ENCODE assay signal across 35 cellular contexts in the genomic region with DNA sequence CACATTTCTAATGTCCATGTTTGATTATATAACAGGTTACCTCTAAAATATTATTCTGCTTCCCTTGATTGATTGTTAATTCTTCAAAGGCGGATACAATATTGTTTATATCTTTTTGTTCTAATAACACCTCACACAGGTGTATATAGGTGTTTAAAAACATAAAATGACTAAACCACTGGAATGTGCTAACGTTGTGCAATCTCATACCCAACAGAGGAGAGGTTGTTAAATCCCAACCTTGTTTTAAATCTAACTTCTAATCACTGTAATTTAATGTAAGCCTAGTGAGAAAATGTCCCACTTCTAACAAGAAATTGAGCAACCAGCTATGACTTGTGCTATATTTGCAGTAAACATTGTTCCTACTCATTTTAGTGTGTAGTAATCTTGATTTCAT. TPM values are rescaled to one million over a fixed set of nuclear protein-coding genes. Genes with fewer than 3 reads are reported as not detected.
"Had no signal": no experiment of that assay in that cellular context is flagged by ENCODE, and none has a peak within 500 bp of the region (broad histone marks: within the 10 kb centered on the region; RNA-seq: fewer than 3 reads in every experiment).

No MANE protein-coding gene starts in this region.

- H3K27me3 Mint-ChIP-seq: effector memory CD8-positive, alpha-beta T cell; naive B cell; natural killer cell treated with Interleukin-12 subunit alpha and Interleukin-12 subunit beta and Interleukin-15 and Interleukin-18, amount 100 ng/mL, for 72 hours; stimulated activated naive CD8-positive, alpha-beta T cell treated with anti-CD3 and anti-CD28 coated beads, Interleukin-15, amount 100 ng/mL, for 72 hours; type B pancreatic cell had no signal

- H3K4me3 ChIP-seq: gastrocnemius medialis, lung, mucosa of descending colon, prostate gland, skin epidermis, tibial artery had no signal

- H3K27me3 ChIP-seq: gastrocnemius medialis, neutrophil, tibial artery had no signal

- H3K27ac Mint-ChIP-seq: effector memory CD8-positive, alpha-beta T cell; naive B cell; natural killer cell treated with Interleukin-12 subunit alpha and Interleukin-12 subunit beta and Interleukin-15 and Interleukin-18, amount 100 ng/mL, for 72 hours; stimulated activated naive CD8-positive, alpha-beta T cell treated with anti-CD3 and anti-CD28 coated beads, Interleukin-15, amount 100 ng/mL, for 72 hours; type B pancreatic cell had no signal

- FAIRE-seq: endometrium, keratinocyte had no signal

- H3K9me3 Mint-ChIP-seq: mesothelial cell of epicardium; natural killer cell treated with Interleukin-12 subunit alpha and Interleukin-12 subunit beta and Interleukin-15 and Interleukin-18, amount 100 ng/mL, for 72 hours; neural crest cell; stimulated activated naive CD8-positive, alpha-beta T cell treated with anti-CD3 and anti-CD28 coated beads, Interleukin-15, amount 100 ng/mL, for 72 hours; type B pancreatic cell had no signal

- H3K4me3 Mint-ChIP-seq: effector memory CD8-positive, alpha-beta T cell; mesothelial cell of epicardium; naive B cell; natural killer cell treated with Interleukin-12 subunit alpha and Interleukin-12 subunit beta and Interleukin-15 and Interleukin-18, amount 100 ng/mL, for 72 hours; neural crest cell; stimulated activated naive CD8-positive, alpha-beta T cell treated with anti-CD3 and anti-CD28 coated beads, Interleukin-15, amount 100 ng/mL, for 72 hours; type B pancreatic cell had no signal

- H3K9me3 ChIP-seq: gastrocnemius medialis, mucosa of descending colon, neutrophil, prostate gland, tibial artery had no signal

- DNase-seq: cerebellar nuclear complex; cortex of kidney; effector memory CD8-positive, alpha-beta T cell; foreskin fibroblast; gastrocnemius medialis; head of caudate nucleus; mesenchymal stem cell; mucosa of descending colon; naive B cell; right cardiac atrium; stimulated activated CD4-positive, alpha-beta T cell treated with anti-CD3 and anti-CD28 coated beads, Interleukin-12 subunit alpha, Interleukin-12 subunit beta, amount 100 ng/mL, for 4 hours; stimulated activated CD4-positive, alpha-beta T cell treated with anti-CD3 and anti-CD28 coated beads, Interleukin-1b, Interleukin-23, amount 100 ng/mL, for 48 hours; stimulated activated CD4-positive, alpha-beta T cell treated with anti-CD3 and anti-CD28 coated beads, Interleukin-4, amount 100 ng/mL, for 1 hour; stimulated activated CD8-positive, alpha-beta memory T cell treated with anti-CD3 and anti-CD28 coated beads, Interleukin-4, amount 100 ng/mL, for 48 hours; stimulated activated naive CD4-positive, alpha-beta T cell; stimulated activated naive CD8-positive, alpha-beta T cell treated with anti-CD3 and anti-CD28 coated beads, Interleukin-15, amount 100 ng/mL, for 72 hours; tibial artery had no signal

- H3K36me3 Mint-ChIP-seq: mesothelial cell of epicardium; naive B cell; natural killer cell treated with Interleukin-12 subunit alpha and Interleukin-12 subunit beta and Interleukin-15 and Interleukin-18, amount 100 ng/mL, for 72 hours; type B pancreatic cell had no signal

- H3K36me3 ChIP-seq: gastrocnemius medialis, neutrophil, prostate gland, tibial artery had no signal

- H3K4me1 ChIP-seq: gastrocnemius medialis, prostate gland, tibial artery had no signal

- H3K4me1 Mint-ChIP-seq: naive B cell; neural crest cell; stimulated activated naive CD8-positive, alpha-beta T cell treated with anti-CD3 and anti-CD28 coated beads, Interleukin-15, amount 100 ng/mL, for 72 hours had no signal

- ATAC-seq: effector memory CD8-positive, alpha-beta T cell; esophagus mucosa; gastrocnemius medialis; mucosa of descending colon; natural killer cell treated with Interleukin-12 subunit alpha and Interleukin-12 subunit beta and Interleukin-15 and Interleukin-18, amount 100 ng/mL, for 72 hours; right cardiac atrium; stimulated activated naive CD8-positive, alpha-beta T cell treated with anti-CD3 and anti-CD28 coated beads, Interleukin-15, amount 100 ng/mL, for 72 hours had no signal

- H3K27ac ChIP-seq: epithelial cell of prostate, gastrocnemius medialis, neutrophil, prostate gland, skin epidermis, tibial artery had no signal

RNA-seq across cellular contexts. Expression of gene ODAM, which starts 1.3 kb away (rescaled TPM):
- total RNA-seq: dermis microvascular lymphatic vessel endothelial cell; esophagus mucosa; gastrocnemius medialis; glomerular endothelial cell; natural killer cell treated with Interleukin-12 subunit alpha and Interleukin-12 subunit beta and Interleukin-15 and Interleukin-18, amount 100 ng/mL, for 72 hours; neural crest cell; omental fat pad; right cardiac atrium; temporal lobe; urinary bladder had no signal
- polyA plus RNA-seq: keratinocyte, liver, right cardiac atrium had no signal

RNA-seq across cellular contexts. Expression of gene FDCSP, which starts 29.1 kb away (rescaled TPM):
- total RNA-seq: dermis microvascular lymphatic vessel endothelial cell; gastrocnemius medialis; glomerular endothelial cell; liver; mucosa of descending colon; natural killer cell treated with Interleukin-12 subunit alpha and Interleukin-12 subunit beta and Interleukin-15 and Interleukin-18, amount 100 ng/mL, for 72 hours; neural crest cell; omental fat pad; prostate gland; right cardiac atrium; temporal lobe had no signal
- polyA plus RNA-seq: keratinocyte, liver, right cardiac atrium had no signal

RNA-seq across cellular contexts. Expression of gene PRR27, which starts 42.8 kb away (rescaled TPM):
- total RNA-seq: dermis microvascular lymphatic vessel endothelial cell; esophagus mucosa; gastrocnemius medialis; glomerular endothelial cell; liver; lung; mesothelial cell of epicardium; mucosa of descending colon; natural killer cell treated with Interleukin-12 subunit alpha and Interleukin-12 subunit beta and Interleukin-15 and Interleukin-18, amount 100 ng/mL, for 72 hours; neural crest cell; omental fat pad; right cardiac atrium; temporal lobe; urinary bladder had no signal
- polyA plus RNA-seq: keratinocyte, liver, lung, right cardiac atrium, urinary bladder had no signal

RNA-seq across cellular contexts. Expression of gene CSN3, which starts 45.5 kb away (rescaled TPM):
- total RNA-seq: dermis microvascular lymphatic vessel endothelial cell; esophagus mucosa; gastrocnemius medialis; glomerular endothelial cell; liver; lung; mesothelial cell of epicardium; mucosa of descending colon; natural killer cell treated with Interleukin-12 subunit alpha and Interleukin-12 subunit beta and Interleukin-15 and Interleukin-18, amount 100 ng/mL, for 72 hours; neural crest cell; omental fat pad; prostate gland; right cardiac atrium; temporal lobe; urinary bladder had no signal
- polyA plus RNA-seq: keratinocyte, liver, lung, right cardiac atrium, urinary bladder had no signal
